ENCODE assay signal across 10 cellular contexts in the genomic region with DNA sequence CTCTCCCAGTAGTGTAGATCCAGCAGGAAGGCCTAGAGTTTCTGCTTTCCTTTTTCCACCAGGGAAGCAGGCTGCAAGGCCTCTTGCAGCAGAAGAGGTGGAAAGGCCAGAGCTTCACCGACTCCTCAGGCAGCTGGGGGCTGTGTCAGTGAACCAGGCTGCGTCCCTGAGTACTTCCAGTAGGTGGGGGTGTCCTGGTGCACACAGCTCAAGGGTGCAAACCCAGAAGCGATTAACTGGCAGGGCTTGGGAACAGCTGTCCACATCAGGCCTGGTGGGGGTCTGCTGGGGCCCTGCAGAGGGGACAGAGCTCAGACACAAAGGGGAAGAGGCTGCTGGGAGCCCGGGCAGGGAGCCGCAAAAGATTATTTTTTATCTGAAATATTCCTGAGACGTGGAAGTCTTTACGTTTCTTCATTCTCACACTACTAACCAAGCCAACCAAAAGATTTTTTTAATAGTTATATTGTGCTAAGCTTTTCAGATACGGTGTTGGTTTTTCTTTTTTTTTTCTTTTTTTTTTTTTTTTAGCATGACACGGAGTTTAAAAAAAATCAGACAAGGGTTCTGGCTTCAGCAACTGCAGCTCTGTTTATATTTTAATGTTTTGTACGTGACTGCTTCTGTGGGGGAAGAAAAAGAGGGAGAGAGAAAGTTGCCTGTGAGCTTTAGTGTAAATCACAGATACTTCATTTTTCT. TPM values are rescaled to one million over a fixed set of nuclear protein-coding genes. Genes with fewer than 3 reads are reported as not detected.
DNase-seq lines count a peak whose midpoint lies in the region; ATAC-seq, FAIRE-seq and TF ChIP-seq lines count a peak whose summit lies in the region.
"Had no signal": no experiment of that assay in that cellular context is flagged by ENCODE, and none has a peak within 500 bp of the region (broad histone marks: within the 10 kb centered on the region; RNA-seq: fewer than 3 reads in every experiment).

No MANE protein-coding gene starts in this region.

- no peaks in the 10 kb centered on the region for H3K4me1 ChIP-seq in pancreas

- no peaks in the 10 kb centered on the region for H3K27me3 ChIP-seq in pancreas

- H3K9me3 ChIP-seq in pancreas: no peaks in the 10 kb centered on the region

- ATAC-seq in pancreas (peak in 3 of 4 donors; percentile 65 to 78 (median 74)), GM18519 (IDR thresholded peaks at IDR 0.05; ENCODE audit: low FRiP score, unreplicated experiment) (no peak), GM21825 (IDR thresholded peaks at IDR 0.05; ENCODE audit: unreplicated experiment) (no peak)

- no peak for FAIRE-seq in pancreas (lab: Jason Lieb, UNC)

- H3K27ac ChIP-seq in pancreas: no peak overlapping the region
- H3K27ac ChIP-seq: 22Rv1 had no signal

- 49 to 62% methylated on average over 10 of the region's 10 CpGs for WGBS in pancreas, 2 donors

- DNase-seq in NCI-H1105 treated with DMSO at 0.1 percent for 48 hours (lab: John Stamatoyannopoulos, UW) (peak; percentile 4), NCI-H1105 (lab: John Stamatoyannopoulos, UW) (no peak), SK-N-DZ (ENCODE audit: low spot score) (peak; percentile 88), foreskin fibroblast (peak; percentile 39 to 80), pancreas (no peak)
- no peak for DNase-seq in effector CD8-positive, alpha-beta T cell (lab: John Stamatoyannopoulos, UW)
- DNase-seq: naive B cell had no signal

- TF ChIP-seq CTCF in foreskin fibroblast (IDR thresholded peaks at IDR 0.05; ENCODE audit: low read depth, low read length) (peak; percentile 61), pancreas (IDR thresholded peaks at IDR 0.05) (no peak)

- intact Hi-C loops in pancreas (cut with DNase I): no loop called here

- H3K36me3 ChIP-seq in pancreas: no peaks in the 10 kb centered on the region

- no peak overlapping the region for H3K4me3 ChIP-seq in foreskin fibroblast (ENCODE audit: low read depth in 1 of 2, low read length in 2 of 2)
- no peak overlapping the region for H3K4me3 ChIP-seq in pancreas

RNA-seq across cellular contexts. Expression of a gene that starts 11.0 kb away (rescaled TPM):
- polyA plus RNA-seq in SK-N-DZ (2014; cell fraction: cytosol; rRNA removed): 6.6 and 6.7 TPM in 2 replicates
- polyA plus RNA-seq in SK-N-DZ (2014; cell fraction: nucleus; rRNA removed): 3.9 and 8.4 TPM in 2 replicates
- 1 to 10 TPM in 5 of 6 donors, under 1 TPM in 1; 0.88 to 3.2 (median 1.9) TPM for total RNA-seq in pancreas
- 1 to 10 TPM in 1 of 2 donors, under 1 TPM in 1; 0.87 to 1.6 TPM for polyA plus RNA-seq in pancreas

Comparison
In these comparisons a context has a peak if more than half of its experiments do, and no peak if none do; other contexts are left out.
1. DNase-seq: peak in NCI-H1105 treated with DMSO at 0.1 percent for 48 hours (single experiment), SK-N-DZ (single experiment) and foreskin fibroblast (2 of 2); none in NCI-H1105 (single experiment), pancreas (0 of 6) and effector CD8-positive, alpha-beta T cell (single experiment).
2. ATAC-seq: peak in pancreas (3 of 4); none in GM18519 (single experiment) and GM21825 (single experiment).